Comparison of ENCODE assay signal across 22 cellular contexts in genomic region chr10:121844537-121844936, GRCh38.
DNase-seq lines count a peak whose midpoint lies in the region; ATAC-seq, FAIRE-seq and TF ChIP-seq lines count a peak whose summit lies in the region.
"Had no signal": no experiment of that assay in that cellular context is flagged by ENCODE, and none has a peak within 500 bp of the region (broad histone marks: within the 10 kb centered on the region; RNA-seq: fewer than 3 reads in every experiment).

No MANE protein-coding gene starts in this region.

- no peak for TF ChIP-seq RAD21 in HepG2 (CRISPR knock-in tag; IDR thresholded peaks at IDR 0.05)
- no peak for TF ChIP-seq RAD21 in K562 (CRISPR knock-in tag; conservative IDR thresholded peaks at IDR 0.05 in 1 of 2, IDR thresholded peaks at IDR 0.05 in 1 of 2)

- BruUV-seq in HepG2 (replicated peaks; lab: Mats Ljungman, UMichigan) = no TSS peak
- BruUV-seq in K562 (replicated peaks; lab: Mats Ljungman, UMichigan) = no TSS peak

- no peak for TF ChIP-seq CTCF in HepG2 (CRISPR knock-in tag; IDR thresholded peaks at IDR 0.05)
- no peak for TF ChIP-seq CTCF in right lobe of liver (IDR thresholded peaks at IDR 0.05)
- TF ChIP-seq CTCF in MM.1S (IDR thresholded peaks at IDR 0.05; ENCODE audit: low read length) = no peak
- no peak for TF ChIP-seq CTCF in K562 (IDR thresholded peaks at IDR 0.05 in 2 of 3, conservative IDR thresholded peaks at IDR 0.05 in 1 of 3; ENCODE audit: insufficient read depth in 2 of 3, low read depth in 1 of 3, low read length in 3 of 3)

- no peak for TF ChIP-seq POLR2A in HepG2 (IDR thresholded peaks at IDR 0.05; ENCODE audit: insufficient read depth in 1 of 2, low read depth in 2 of 2, low read length in 2 of 2)
- no peak for TF ChIP-seq POLR2A in right lobe of liver (IDR thresholded peaks at IDR 0.05)
- TF ChIP-seq POLR2A in K562 (conservative IDR thresholded peaks at IDR 0.05) = no peak

- H4K20me1 ChIP-seq in HepG2 (ENCODE audit: insufficient read depth, low read length) (peaks cover 22% of the 10 kb centered on the region), MM.1S (ENCODE audit: insufficient read depth, low read length) (no peaks in the 10 kb centered on the region), K562 (replicated peaks; ENCODE audit: control insufficient read depth, insufficient read depth, low read length) (no peaks in the 10 kb centered on the region)

- H3K36me3 ChIP-seq in HepG2 (replicated peaks in 1 of 2; ENCODE audit: control insufficient read depth in 1 of 2, insufficient read depth in 2 of 2, low read length in 2 of 2) = peaks cover 3 to 8% of the 10 kb centered on the region in 2 experiments; a peak in 4 of 5 replicates
- H3K36me3 ChIP-seq in right lobe of liver = peaks cover 0 to 8% (median 2%) of the 10 kb centered on the region in 4 donors
- no peaks in the 10 kb centered on the region for H3K36me3 ChIP-seq in MM.1S (replicated peaks; ENCODE audit: insufficient read depth, low read length)
- H3K36me3 ChIP-seq in K562 (ENCODE audit: control insufficient read depth, insufficient read depth, low read length) = no peaks in the 10 kb centered on the region

- CTCF ChIA-PET in HepG2 (lab: Yijun Ruan, JAX; ENCODE audit: low intra/inter-chr PET ratio, low total read pairs) = no interaction called here
- CTCF ChIA-PET in K562 (lab: Yijun Ruan, JAX; ENCODE audit: low intra/inter-chr PET ratio) = no interaction called here

- ATAC-seq in HepG2 (no peak), right lobe of liver (no peak), K562 (no peak)
- ATAC-seq: CD8-positive, alpha-beta T cell had no signal

- peaks cover 17% of the 10 kb centered on the region for H3F3A ChIP-seq in MM.1S (ENCODE audit: insufficient read depth, low read length)

- H3K9ac ChIP-seq in HepG2 (ENCODE audit: insufficient read depth, low read depth, low read length) = no peak overlapping the region
- H3K9ac ChIP-seq in MM.1S (ENCODE audit: low read length) = no peak overlapping the region
- H3K9ac ChIP-seq in K562 (ENCODE audit: insufficient read depth in 1 of 2, low read depth in 2 of 2, low read length in 2 of 2) = no peak overlapping the region
- H3K9ac ChIP-seq: BLaER1 treated with 17β-estradiol and CSF1 and Interleukin-3, amounts not matched to agents 10 nM and 100 nM had no signal

- H3K4me3 ChIP-seq in HepG2 (replicated peaks in 1 of 3; ENCODE audit: insufficient read depth in 1 of 3, low read depth in 2 of 3, low read length in 3 of 3) (no peak overlapping the region), right lobe of liver (no peak overlapping the region), MM.1S (ENCODE audit: low read length) (0 out of 2 replicates have a peak overlapping the region, but pooled peaks have one; percentile 5), K562 (no peak overlapping the region)
- H3K4me3 ChIP-seq: BLaER1 treated with 17β-estradiol and CSF1 and Interleukin-3, amounts not matched to agents 10 nM and 100 nM; GM12878 had no signal

- POLR2A ChIA-PET in HepG2 (lab: Yijun Ruan, JAX) = no interaction called here
- POLR2A ChIA-PET in K562 (lab: Yijun Ruan, JAX) = no interaction called here

- H3K9me2 ChIP-seq in MM.1S (replicated peaks; ENCODE audit: insufficient read depth, low read length) = no peaks in the 10 kb centered on the region

- H3K9me1 ChIP-seq in K562 (ENCODE audit: control insufficient read depth, insufficient read depth, low read length) = no peaks in the 10 kb centered on the region

- 82% methylated on average over 3 of the region's 3 CpGs for WGBS in HepG2 (ENCODE audit: low lambda C conversion rate)
- WGBS in right lobe of liver (ENCODE audit: insufficient coverage, low coverage, low lambda C conversion rate, missing lambda C conversion rate) = 81% methylated on average over 3 of the region's 3 CpGs
- WGBS in K562 (ENCODE audit: insufficient coverage, low coverage, missing lambda C conversion rate) = 61% methylated on average over 3 of the region's 3 CpGs

- H3K9me3 ChIP-seq in HepG2 (ENCODE audit: low read length) (peaks cover 6% of the 10 kb centered on the region; the same call in 1 of the 2 replicates), right lobe of liver (no peaks in the 10 kb centered on the region), MM.1S (replicated peaks; ENCODE audit: insufficient read depth, low read length) (no peaks in the 10 kb centered on the region), K562 (replicated peaks; ENCODE audit: control insufficient read depth, insufficient read depth, low read depth, low read length) (no peaks in the 10 kb centered on the region)
- H3K9me3 ChIP-seq: Caco-2 had no signal

- no peaks in the 10 kb centered on the region for H3K27me3 ChIP-seq in HepG2 (ENCODE audit: control insufficient read depth in 1 of 2, insufficient read depth in 2 of 2, low read length in 2 of 2)
- no peaks in the 10 kb centered on the region for H3K27me3 ChIP-seq in right lobe of liver
- no peaks in the 10 kb centered on the region for H3K27me3 ChIP-seq in MM.1S (replicated peaks; ENCODE audit: insufficient read depth, low read length)
- no peaks in the 10 kb centered on the region for H3K27me3 ChIP-seq in K562 (ENCODE audit: control insufficient read depth in 2 of 2, insufficient read depth in 2 of 2, low read length in 2 of 2)
- H3K27me3 ChIP-seq: BLaER1 treated with 17β-estradiol and CSF1 and Interleukin-3, amounts not matched to agents 10 nM and 100 nM had no signal

- H3K79me2 ChIP-seq in HepG2 (ENCODE audit: insufficient read depth, low read length) (peaks cover 5% of the 10 kb centered on the region), MM.1S (ENCODE audit: low read length) (no peaks in the 10 kb centered on the region), K562 (ENCODE audit: control insufficient read depth, insufficient read depth, low read length) (no peaks in the 10 kb centered on the region)

- H3K4me2 ChIP-seq in HepG2 (ENCODE audit: low read depth, low read length) (no peak overlapping the region), MM.1S (ENCODE audit: low read depth, low read length) (peak overlapping the region; percentile 45; the same call in 1 of the 2 replicates), K562 (ENCODE audit: insufficient read depth, low read length) (no peak overlapping the region)
- H3K4me2 ChIP-seq: BLaER1 treated with 17β-estradiol and CSF1 and Interleukin-3, amounts not matched to agents 10 nM and 100 nM had no signal

- DNase-seq in HepG2 (ENCODE audit: low spot score) = no peak
- no peak for DNase-seq in right lobe of liver
- no peak for DNase-seq in GM19239 (ENCODE audit: insufficient read length, low spot score)
- DNase-seq in MM.1S = no peak
- DNase-seq in K562 (ENCODE audit: extremely low read depth in 1 of 4, low spot score in 3 of 4) = no peak
- no peak for DNase-seq in NCI-H2196 treated with DMSO at 0.1 percent for 48 hours (lab: John Stamatoyannopoulos, UW; ENCODE audit: unreplicated experiment)
- DNase-seq in GDM1 (lab: John Stamatoyannopoulos, UW) = no peak
- DNase-seq in NCI-H2171 (lab: John Stamatoyannopoulos, UW) = no peak
- DNase-seq: 8988T; AML-193; Caco-2; Calu3; CD4-positive, alpha-beta T cell; CD8-positive, alpha-beta T cell; DMS79 treated with DMSO at 0.1 percent for 48 hours had no signal

- in situ Hi-C loops in HepG2 (cut with HindIII; ENCODE audit: extremely low pct_ligation_motif_present, low pct_unique_long_range_greater_than_20kb) = no loop called here
- in situ Hi-C loops in K562 (cut with MboI) = no loop called here

- H2AFZ ChIP-seq in HepG2 (ENCODE audit: low read length) = no peak overlapping the region
- no peak overlapping the region for H2AFZ ChIP-seq in MM.1S (ENCODE audit: low read length)
- H2AFZ ChIP-seq in K562 (ENCODE audit: low read depth, low read length) = no peak overlapping the region

- TF ChIP-seq EP300 in HepG2 (IDR thresholded peaks at IDR 0.05; ENCODE audit: low read depth in 2 of 2, low read length in 2 of 2) = no peak
- no peak for TF ChIP-seq EP300 in HepG2 (CRISPR knock-in tag; IDR thresholded peaks at IDR 0.05; ENCODE audit: borderline replicate concordance)
- no peak for TF ChIP-seq EP300 in K562 (IDR thresholded peaks at IDR 0.05; ENCODE audit: low read length)

- FAIRE-seq in HepG2 (lab: Jason Lieb, UNC) = no peak
- FAIRE-seq in GM19239 (lab: Jason Lieb, UNC) = peak; percentile 54
- no peak for FAIRE-seq in K562 (lab: Jason Lieb, UNC)
- FAIRE-seq: A204.1, D721Med, G401.6, GM12878, GM12892 had no signal

- intact Hi-C loops in HepG2 (cut with micrococcal nuclease; ENCODE audit: unreplicated experiment) (no loop called here), right lobe of liver (cut with DNase I) (no loop called here), K562 (cut with micrococcal nuclease) (no loop called here)

- H3K27ac ChIP-seq in HepG2 (ENCODE audit: extremely low read length, insufficient read depth, low read length) (no peak overlapping the region), right lobe of liver (no peak overlapping the region), MM.1S (ENCODE audit: low read length) (peak overlapping the region; percentile 47; the same call in 1 of the 2 replicates), K562 (ENCODE audit: extremely low read depth, low read depth, low read length) (no peak overlapping the region)
- H3K27ac ChIP-seq: BLaER1 treated with 17β-estradiol and CSF1 and Interleukin-3, amounts not matched to agents 10 nM and 100 nM; C4-2B had no signal

- H3K4me1 ChIP-seq in HepG2 (ENCODE audit: insufficient read depth, low read length) (peaks cover 26% of the 10 kb centered on the region), right lobe of liver (peaks cover 0 to 10% (median 0%) of the 10 kb centered on the region in 4 donors), MM.1S (ENCODE audit: low read length) (peaks cover 22% of the 10 kb centered on the region), K562 (replicated peaks in 1 of 2; ENCODE audit: control insufficient read depth in 2 of 2, insufficient read depth in 2 of 2, low read length in 2 of 2) (no peaks in the 10 kb centered on the region)
- H3K4me1 ChIP-seq: BLaER1 treated with 17β-estradiol and CSF1 and Interleukin-3, amounts not matched to agents 10 nM and 100 nM had no signal

TF ChIP-seq in HepG2, 621 proteins besides CTCF, POLR2A, EP300 and RAD21 (continues in another document):
- TF ChIP-seq TSC22D2 (CRISPR knock-in tag; IDR thresholded peaks at IDR 0.05; ENCODE audit: borderline replicate concordance) (no peak), NR3C1 (CRISPR knock-in tag; IDR thresholded peaks at IDR 0.05) (no peak), SAP130 (CRISPR knock-in tag; IDR thresholded peaks at IDR 0.05; ENCODE audit: low read depth) (no peak), MAFK (conservative IDR thresholded peaks at IDR 0.05 in 1 of 2, IDR thresholded peaks at IDR 0.05 in 1 of 2; ENCODE audit: low read length in 2 of 2) (peak in 1 of 2 experiments; percentile 39; a peak in 2 of 4 replicates)

Comparison
In these comparisons a context has a peak if more than half of its experiments do, and no peak if none do; other contexts are left out.
1. Of the 241 proteins assayed by ChIP-seq in both HepG2 and K562: peak only in HepG2: MAFF; only in K562: none; in both: none; in neither: 239; mixed calls (peak in some experiments, not most) for 1.